Comparison of ENCODE assay signal across 8 cellular contexts in genomic region chr4:14168919-14169318, GRCh38.
DNase-seq lines count a peak whose midpoint lies in the region; ATAC-seq and TF ChIP-seq lines count a peak whose summit lies in the region.

No MANE protein-coding gene starts in this region.

- in situ Hi-C loops in mammary epithelial cell (cut with MboI; ENCODE audit: low sequenced_read_pairs in 2 of 2), result no loop called here

- H3K4me3 ChIP-seq in GM23338, result no peak overlapping the region
- peak overlapping the region; percentile 3 for H3K4me3 ChIP-seq in Loucy (ENCODE audit: low read length, poor library complexity, severe bottlenecking)
- H3K4me3 ChIP-seq in mammary epithelial cell (replicated peaks in 1 of 3; ENCODE audit: insufficient read depth in 1 of 3, low read depth in 2 of 3, low read length in 3 of 3), result no peak overlapping the region

- no peaks in the 10 kb centered on the region for H3K36me3 Mint-ChIP-seq in GM23338 (ENCODE audit: low read depth)
- no peaks in the 10 kb centered on the region for H3K36me3 Mint-ChIP-seq in T-cell

- WGBS in mammary epithelial cell (ENCODE audit: low coverage, missing lambda C conversion rate), result 0% methylated on average over 5 of the region's 5 CpGs

- TF ChIP-seq CTCF in GM23338 (conservative IDR thresholded peaks at IDR 0.05; ENCODE audit: low read depth in 2 of 2) (no peak), Loucy (conservative IDR thresholded peaks at IDR 0.05; ENCODE audit: low read length) (no peak), mammary epithelial cell (conservative IDR thresholded peaks at IDR 0.05 in 1 of 2, IDR thresholded peaks at IDR 0.05 in 1 of 2; ENCODE audit: extremely low read depth in 1 of 2, insufficient read depth in 1 of 2, low read depth in 1 of 2, low read length in 2 of 2) (no peak)

- H3K36me3 ChIP-seq in GM23338 (ENCODE audit: insufficient read depth) (no peaks in the 10 kb centered on the region), Loucy (ENCODE audit: insufficient read depth, low read length) (no peaks in the 10 kb centered on the region), mammary epithelial cell (ENCODE audit: insufficient read depth, low read length) (no peaks in the 10 kb centered on the region)

- H3K27ac Mint-ChIP-seq in GM23338 (no peak overlapping the region), T-cell (no peak overlapping the region)

- intact Hi-C loops in mammary epithelial cell (cut with micrococcal nuclease) (loop anchor here (1.0 to 5.0 kb wide), 6 partner anchors 120 to 512 kb away; no protein-coding TSS in a partner anchor), sciatic nerve (cut with DNase I) (no loop called here)

- H3K9me2 ChIP-seq in GM23338 (ENCODE audit: insufficient read depth) (no peaks in the 10 kb centered on the region), Loucy (replicated peaks; ENCODE audit: low read depth, low read length) (no peaks in the 10 kb centered on the region)

- DNase-seq in GM04503 (ENCODE audit: low read depth), result peak; percentile 57
- no peak for DNase-seq in GM23338 (ENCODE audit: low spot score)
- peak; percentile 96 for DNase-seq in mammary epithelial cell
- DNase-seq in sciatic nerve (ENCODE audit: low spot score), result peak; percentile 68
- no peak for DNase-seq in T-cell
- no peak for DNase-seq in NOMO-1 treated with DMSO at 0.1 percent for 48 hours (lab: John Stamatoyannopoulos, UW; ENCODE audit: unreplicated experiment)

- H3K79me2 ChIP-seq in GM23338 (replicated peaks; ENCODE audit: insufficient read depth) (no peaks in the 10 kb centered on the region), Loucy (ENCODE audit: insufficient read depth, low read length) (no peaks in the 10 kb centered on the region), mammary epithelial cell (ENCODE audit: insufficient read depth, low read length) (no peaks in the 10 kb centered on the region)

- H3K4me2 ChIP-seq in GM23338 (no peak overlapping the region), Loucy (ENCODE audit: low read depth, low read length, poor library complexity, severe bottlenecking) (peak overlapping the region; percentile 61), mammary epithelial cell (ENCODE audit: insufficient read depth, low read depth, low read length) (peak overlapping the region; percentile 70)

- H3K4me1 ChIP-seq in GM23338 (ENCODE audit: insufficient read depth), result peaks cover 24% of the 10 kb centered on the region
- H3K4me1 ChIP-seq in Loucy (ENCODE audit: insufficient read depth, low read length, poor library complexity, severe bottlenecking), result peaks cover 24% of the 10 kb centered on the region
- H3K4me1 ChIP-seq in mammary epithelial cell (ENCODE audit: insufficient read depth, low read length), result peaks cover 25% of the 10 kb centered on the region

- CTCF ChIA-PET in mammary epithelial cell (lab: Charles Lee; ENCODE audit: low non-redundant PET) (interaction anchor here (0.6 kb wide), 1 partner anchor 106 kb away, joined by 6 read pairs; no protein-coding TSS in a partner anchor), T-cell (lab: Charles Lee) (no interaction called here)

- H4K20me1 ChIP-seq in GM23338 (replicated peaks; ENCODE audit: insufficient read depth) (no peaks in the 10 kb centered on the region), Loucy (ENCODE audit: insufficient read depth, low read length, poor library complexity, severe bottlenecking) (no peaks in the 10 kb centered on the region), mammary epithelial cell (ENCODE audit: insufficient read depth, low read length) (no peaks in the 10 kb centered on the region)

- H2AFZ ChIP-seq in GM23338, result no peak overlapping the region
- no peak overlapping the region for H2AFZ ChIP-seq in Loucy (ENCODE audit: low read length)
- no peak overlapping the region for H2AFZ ChIP-seq in mammary epithelial cell (ENCODE audit: low read depth, low read length)

- H3K27me3 ChIP-seq in GM23338 (ENCODE audit: insufficient read depth), result no peaks in the 10 kb centered on the region
- H3K27me3 ChIP-seq in Loucy (ENCODE audit: insufficient read depth, low read length, poor library complexity, severe bottlenecking), result no peaks in the 10 kb centered on the region
- H3K27me3 ChIP-seq in mammary epithelial cell (ENCODE audit: insufficient read depth, low read length), result no peaks in the 10 kb centered on the region

- H3K9ac ChIP-seq in Loucy (ENCODE audit: low read depth, low read length, poor library complexity, severe bottlenecking), result no peak overlapping the region
- no peak overlapping the region for H3K9ac ChIP-seq in mammary epithelial cell (ENCODE audit: insufficient read depth, low read length)

- H3K9me3 Mint-ChIP-seq in GM23338 (no peaks in the 10 kb centered on the region), T-cell (no peaks in the 10 kb centered on the region)

- H3K27ac ChIP-seq in GM23338 (ENCODE audit: low read depth) (peak overlapping the region; percentile 90; the same call in 1 of the 2 replicates), mammary epithelial cell (ENCODE audit: insufficient read depth, low read depth, low read length) (peak overlapping the region; percentile 83)

- ATAC-seq in GM23338 (no peak), sciatic nerve (no peak), T-cell (replicated peaks in 1 of 4) (no peak), GM19455 (IDR thresholded peaks at IDR 0.05; ENCODE audit: unreplicated experiment) (no peak)

- no peaks in the 10 kb centered on the region for H3K9me3 ChIP-seq in Loucy (ENCODE audit: insufficient read depth, low read depth, low read length)
- no peaks in the 10 kb centered on the region for H3K9me3 ChIP-seq in mammary epithelial cell (replicated peaks; ENCODE audit: insufficient read depth, low read length)

- peaks cover 21% of the 10 kb centered on the region for H3K4me1 Mint-ChIP-seq in GM23338
- peaks cover 0 to 2% (median 0%) of the 10 kb centered on the region in 3 donors for H3K4me1 Mint-ChIP-seq in T-cell

- H3K27me3 Mint-ChIP-seq in GM23338 (ENCODE audit: insufficient read depth, low read depth, poor library complexity), result peaks cover 1% of the 10 kb centered on the region
- H3K27me3 Mint-ChIP-seq in T-cell, result no peaks in the 10 kb centered on the region

- H3F3A ChIP-seq in GM23338 (replicated peaks; ENCODE audit: low read depth) (no peaks in the 10 kb centered on the region), Loucy (ENCODE audit: low read depth) (no peaks in the 10 kb centered on the region)

- dilution Hi-C loops in mammary epithelial cell (cut with HindIII; ENCODE audit: low sequenced_read_pairs), result no loop called here

- BruUV-seq in mammary epithelial cell (replicated peaks; lab: Mats Ljungman, UMichigan), result no TSS peak

- H3K4me3 Mint-ChIP-seq in GM23338, result no peak overlapping the region
- H3K4me3 Mint-ChIP-seq in T-cell, result no peak overlapping the region

- POLR2A ChIA-PET in T-cell (lab: Charles Lee), result interaction anchor here in 1 of 2 donors (0.6 kb wide), 1 partner anchor 25 kb away, joined by 3 read pairs; no protein-coding TSS in a partner anchor

TF ChIP-seq in GM23338, 12 proteins besides CTCF, POLR2A, EP300 and RAD21 (continues in another document):
- TF ChIP-seq ZNF331 (CRISPR knock-in tag; IDR thresholded peaks at IDR 0.05; ENCODE audit: low read depth) (no peak), ETS1 (IDR thresholded peaks at IDR 0.05) (no peak), POLR2AphosphoS5 (IDR thresholded peaks at IDR 0.05; ENCODE audit: low read depth) (no peak), EZH2 (IDR thresholded peaks at IDR 0.05; ENCODE audit: low read depth, unreplicated experiment) (no peak), ZNF114 (CRISPR knock-in tag; IDR thresholded peaks at IDR 0.05) (no peak), REST (IDR thresholded peaks at IDR 0.05; ENCODE audit: unreplicated experiment) (no peak), JUNB (IDR thresholded peaks at IDR 0.05; ENCODE audit: unreplicated experiment) (no peak)

Comparison
In these comparisons a context has a peak if more than half of its experiments do, and no peak if none do; other contexts are left out.
1. DNase-seq: peak in GM04503 (single experiment), mammary epithelial cell (single experiment) and sciatic nerve (single experiment); none in GM23338 (single experiment), T-cell (0 of 34) and NOMO-1 treated with DMSO at 0.1 percent for 48 hours (single experiment).